In genomic region chr15:74417230-74417629, GRCh38 we compare ENCODE assay signal across 14 cellular contexts. TPM values are rescaled to one million over a fixed set of nuclear protein-coding genes. Genes with fewer than 3 reads are reported as not detected.
DNase-seq lines count a peak whose midpoint lies in the region; ATAC-seq and TF ChIP-seq lines count a peak whose summit lies in the region.
"Had no signal": no experiment of that assay in that cellular context is flagged by ENCODE, and none has a peak within 500 bp of the region (broad histone marks: within the 10 kb centered on the region; RNA-seq: fewer than 3 reads in every experiment).

No MANE protein-coding gene starts in this region.

- H2BK12ac ChIP-seq in mesenchymal stem cell (ENCODE audit: low read length in 2 of 2): no peak overlapping the region

- in situ Hi-C loops in astrocyte of the spinal cord (cut with HindIII; ENCODE audit: low sequenced_read_pairs): no loop called here

- POLR2A ChIA-PET in CD8-positive, alpha-beta T cell (lab: Charles Lee): no interaction called here

- H3K27me3 ChIP-seq in mesenchymal stem cell (ENCODE audit: control insufficient read depth in 1 of 2, insufficient read depth in 1 of 2, low read length in 2 of 2): no peaks in the 10 kb centered on the region
- H3K27me3 ChIP-seq in CD8-positive, alpha-beta T cell (ENCODE audit: insufficient read depth, low read length): no peaks in the 10 kb centered on the region

- peak overlapping the region; percentile 40 for H3K27ac ChIP-seq in mesenchymal stem cell (ENCODE audit: low read length, poor library complexity, severe bottlenecking)
- H3K27ac ChIP-seq in CD8-positive, alpha-beta T cell (ENCODE audit: low read depth, low read length): no peak overlapping the region
- H3K27ac ChIP-seq: KMS-11 had no signal

- no peaks in the 10 kb centered on the region for H3K9me3 Mint-ChIP-seq in CD8-positive, alpha-beta T cell
- H3K9me3 Mint-ChIP-seq: activated naive CD4-positive, alpha-beta T cell treated with anti-CD3 and anti-CD28 coated beads, Interleukin-2, amount 50 U/mL, for 24 hours; CD4-positive, alpha-beta T cell had no signal

- no peak for ATAC-seq in HG03108 (IDR thresholded peaks at IDR 0.05; ENCODE audit: unreplicated experiment)
- ATAC-seq in CD8-positive, alpha-beta T cell: no peak
- ATAC-seq: HCT116 had no signal

- H3K18ac ChIP-seq in mesenchymal stem cell (ENCODE audit: low read depth in 1 of 2, low read length in 2 of 2): no peak overlapping the region

- no peaks in the 10 kb centered on the region for H3K9me3 ChIP-seq in mesenchymal stem cell (ENCODE audit: control insufficient read depth, low read length)
- no peaks in the 10 kb centered on the region for H3K9me3 ChIP-seq in CD8-positive, alpha-beta T cell (ENCODE audit: low read length)

- H3K9ac ChIP-seq in mesenchymal stem cell (ENCODE audit: low read length): peak overlapping the region; percentile 69
- H3K9ac ChIP-seq: KMS-11 had no signal

- no peak overlapping the region for H4K91ac ChIP-seq in mesenchymal stem cell (ENCODE audit: low read length)

- H3K14ac ChIP-seq in mesenchymal stem cell (ENCODE audit: low read length in 2 of 2): no peak overlapping the region

- WGBS in mesenchymal stem cell: 72% methylated on average over 13 of the region's 13 CpGs

- no peak overlapping the region for H2BK120ac ChIP-seq in mesenchymal stem cell (ENCODE audit: low read depth, low read length)

- no peak overlapping the region for H2BK15ac ChIP-seq in mesenchymal stem cell (ENCODE audit: low read depth, poor library complexity, severe bottlenecking)

- no peak overlapping the region for H3K4me2 ChIP-seq in mesenchymal stem cell (ENCODE audit: low read length, poor library complexity, severe bottlenecking)
- H3K4me2 ChIP-seq: KMS-11 had no signal

- no peak overlapping the region for H2BK5ac ChIP-seq in mesenchymal stem cell (ENCODE audit: low read depth, low read length, poor library complexity, severe bottlenecking)

- no peak for TF ChIP-seq CTCF in HFF-Myc (IDR thresholded peaks at IDR 0.05; ENCODE audit: low read depth, low read length, missing control alignments)
- no peak for TF ChIP-seq CTCF in astrocyte of the spinal cord (IDR thresholded peaks at IDR 0.05; ENCODE audit: low read depth, low read length)
- TF ChIP-seq CTCF in CD8-positive, alpha-beta T cell (IDR thresholded peaks at IDR 0.05): no peak

- H3K4me1 ChIP-seq in mesenchymal stem cell (ENCODE audit: control insufficient read depth, insufficient read depth, low read depth, low read length): peaks cover 78% of the 10 kb centered on the region
- H3K4me1 ChIP-seq in CD8-positive, alpha-beta T cell (ENCODE audit: insufficient read depth, low read length): peaks cover 22% of the 10 kb centered on the region

- no peak overlapping the region for H2AFZ ChIP-seq in mesenchymal stem cell (ENCODE audit: low read depth, low read length)

- no peaks in the 10 kb centered on the region for H3K27me3 Mint-ChIP-seq in CD8-positive, alpha-beta T cell (ENCODE audit: low read depth)
- H3K27me3 Mint-ChIP-seq: activated naive CD4-positive, alpha-beta T cell treated with anti-CD3 and anti-CD28 coated beads, Interleukin-2, amount 50 U/mL, for 24 hours; CD4-positive, alpha-beta T cell had no signal

- DNase-seq in AG08395 (ENCODE audit: low spot score) (peak; percentile 79), HFF-Myc (ENCODE audit: extremely low read depth, low read depth) (peak; percentile 59), astrocyte of the spinal cord (ENCODE audit: low read depth, low spot score) (peak; percentile 55), mesenchymal stem cell (peak; percentile 47), SK-N-DZ (ENCODE audit: low spot score) (no peak)
- DNase-seq in CD8-positive, alpha-beta T cell: no peak
- no peak for DNase-seq in stimulated activated CD4-positive, alpha-beta T cell treated with anti-CD3 and anti-CD28 coated beads, Interleukin-4, amount 100 ng/mL, for 1 hour
- DNase-seq: CD4-positive, alpha-beta T cell; T-helper 2 cell had no signal

- CTCF ChIA-PET in CD8-positive, alpha-beta T cell (lab: Charles Lee): no interaction called here

- no peak overlapping the region for H3K27ac Mint-ChIP-seq in CD8-positive, alpha-beta T cell
- H3K27ac Mint-ChIP-seq: activated naive CD4-positive, alpha-beta T cell treated with anti-CD3 and anti-CD28 coated beads, Interleukin-2, amount 50 U/mL, for 24 hours; CD4-positive, alpha-beta T cell had no signal

- no peak overlapping the region for H3K23ac ChIP-seq in mesenchymal stem cell (ENCODE audit: low read length in 2 of 2)

- peak overlapping the region; percentile 61 for H4K8ac ChIP-seq in mesenchymal stem cell (ENCODE audit: low read length)

- H3K4me1 Mint-ChIP-seq in CD8-positive, alpha-beta T cell (ENCODE audit: low read depth): peaks cover 16% of the 10 kb centered on the region

- intact Hi-C loops in CD8-positive, alpha-beta T cell (cut with DNase I, micrococcal nuclease): no loop called here

- peak overlapping the region; percentile 20 for H2AK5ac ChIP-seq in mesenchymal stem cell (ENCODE audit: low read length, severe bottlenecking)

- H3K4me3 ChIP-seq in HFF-Myc (replicated peaks; ENCODE audit: low read depth, low read length): no peak overlapping the region
- H3K4me3 ChIP-seq in astrocyte of the spinal cord (ENCODE audit: low read depth, low read length): no peak overlapping the region
- peak overlapping the region in 1 of 2 experiments; percentile 60 for H3K4me3 ChIP-seq in mesenchymal stem cell (ENCODE audit: insufficient read depth in 1 of 2, low read depth in 1 of 2, low read length in 2 of 2)
- H3K4me3 ChIP-seq in CD8-positive, alpha-beta T cell (ENCODE audit: low read depth, low read length): no peak overlapping the region

- H3K36me3 Mint-ChIP-seq in CD8-positive, alpha-beta T cell: peaks cover 35% of the 10 kb centered on the region

- peaks cover 11% of the 10 kb centered on the region for H3K79me1 ChIP-seq in mesenchymal stem cell (replicated peaks; ENCODE audit: low read length, poor library complexity, severe bottlenecking)

- H3K36me3 ChIP-seq in mesenchymal stem cell (ENCODE audit: control insufficient read depth in 1 of 2, insufficient read depth in 2 of 2, low read depth in 1 of 2, low read length in 2 of 2): peaks cover 43 to 63% of the 10 kb centered on the region in 2 experiments
- H3K36me3 ChIP-seq in CD8-positive, alpha-beta T cell (ENCODE audit: insufficient read depth, low read length): peaks cover 6% of the 10 kb centered on the region

- H3K4ac ChIP-seq in mesenchymal stem cell (ENCODE audit: low read depth in 1 of 2, low read length in 2 of 2): no peak overlapping the region

- H3K4me3 Mint-ChIP-seq in CD8-positive, alpha-beta T cell: no peak overlapping the region
- H3K4me3 Mint-ChIP-seq: activated naive CD4-positive, alpha-beta T cell treated with anti-CD3 and anti-CD28 coated beads, Interleukin-2, amount 50 U/mL, for 24 hours; CD4-positive, alpha-beta T cell had no signal

RNA-seq across cellular contexts. Expression of gene SEMA7A, which starts 16.5 kb away (rescaled TPM):
- polyA plus RNA-seq in mesenchymal stem cell (2013, experiment 1 of 2): 0.94 TPM
- 1.1 TPM for polyA plus RNA-seq in mesenchymal stem cell (2013, experiment 2 of 2)
- 5.7 and 6.6 TPM in 2 replicates for polyA plus RNA-seq in SK-N-DZ (2014; cell fraction: cytosol; rRNA removed)
- polyA plus RNA-seq in SK-N-DZ (2014; cell fraction: nucleus; rRNA removed): 8.0 and 10.3 TPM in 2 replicates
- total RNA-seq in CD8-positive, alpha-beta T cell: 1 to 10 TPM; 8.8 to 9.4 TPM

RNA-seq across cellular contexts. Expression of gene UBL7, which starts 43.7 kb away (rescaled TPM):
- polyA plus RNA-seq in mesenchymal stem cell (2013, experiment 1 of 2): 26.3 TPM
- polyA plus RNA-seq in mesenchymal stem cell (2013, experiment 2 of 2): 25.3 TPM
- polyA plus RNA-seq in SK-N-DZ (2014; cell fraction: cytosol; rRNA removed): 181 and 205 TPM in 2 replicates
- 56.9 and 113 TPM in 2 replicates for polyA plus RNA-seq in SK-N-DZ (2014; cell fraction: nucleus; rRNA removed)
- 10 to 100 TPM; 21.7 to 23.1 TPM for total RNA-seq in CD8-positive, alpha-beta T cell

RNA-seq across cellular contexts. Expression of gene CYP11A1, which starts 49.8 kb away (rescaled TPM):
- 0.08 TPM for polyA plus RNA-seq in mesenchymal stem cell (2013, experiment 1 of 2)
- polyA plus RNA-seq in mesenchymal stem cell (2013, experiment 2 of 2): 0.07 TPM
- not detected in 2 replicates for polyA plus RNA-seq in SK-N-DZ (2014; cell fraction: cytosol; rRNA removed)
- not detected in 2 replicates for polyA plus RNA-seq in SK-N-DZ (2014; cell fraction: nucleus; rRNA removed)
- not detected for total RNA-seq in CD8-positive, alpha-beta T cell
- total RNA-seq: CD4-positive, alpha-beta T cell; dermis microvascular lymphatic vessel endothelial cell had no signal

Comparison
In these comparisons a context has a peak if more than half of its experiments do, and no peak if none do; other contexts are left out.
1. DNase-seq: peak in AG08395 (single experiment), HFF-Myc (single experiment), astrocyte of the spinal cord (single experiment) and mesenchymal stem cell (single experiment); none in SK-N-DZ (single experiment), CD8-positive, alpha-beta T cell (0 of 7) and stimulated activated CD4-positive, alpha-beta T cell treated with anti-CD3 and anti-CD28 coated beads, Interleukin-4, amount 100 ng/mL, for 1 hour (single experiment).